1 cellular context compared by ENCODE assay signal in genomic region chr20:5001174-5002076, GRCh38.
TF ChIP-seq lines count a peak whose summit lies in the region.

TSS of gene SLC23A2 (minus strand) at chr20:5001510. CDS start at chr20:4932562, 68,948 bp downstream.

TF ChIP-seq in GM12878, 131 proteins besides CTCF, POLR2A, EP300 and RAD21 (continued from another document):
- TF ChIP-seq MLLT1 (IDR thresholded peaks at IDR 0.05) (0 out of 2 replicates have a peak, but pooled peaks have one; percentile 25), IKZF1 (conservative IDR thresholded peaks at IDR 0.05) (peak; percentile 45; the same call in 1 of the 2 replicates), YY1 (IDR thresholded peaks at IDR 0.05; ENCODE audit: low read depth, low read length) (peak; percentile 93), SUZ12 (IDR thresholded peaks at IDR 0.05; ENCODE audit: unreplicated experiment) (no peak), TCF3 (IDR thresholded peaks at IDR 0.05; ENCODE audit: borderline replicate concordance, insufficient read depth, low read depth, low read length) (0 out of 2 replicates have a peak, but pooled peaks have one; percentile 3), ZBTB33 (IDR thresholded peaks at IDR 0.05) (no peak), JUNB (IDR thresholded peaks at IDR 0.05) (no peak), CREB1 (IDR thresholded peaks at IDR 0.05; ENCODE audit: low read depth) (no peak), CHD2 (IDR thresholded peaks at IDR 0.05; ENCODE audit: borderline replicate concordance, low read depth, low read length) (no peak), ATF3 (IDR thresholded peaks at IDR 0.05; ENCODE audit: borderline replicate concordance, extremely low read depth, low read depth, low read length) (no peak), NKRF (conservative IDR thresholded peaks at IDR 0.05) (0 out of 2 replicates have a peak, but pooled peaks have one; percentile 32), TAF1 (IDR thresholded peaks at IDR 0.05; ENCODE audit: borderline replicate concordance, low read depth, low read length) (peak; percentile 68; the same call in 1 of the 2 replicates), SKIL (IDR thresholded peaks at IDR 0.05; ENCODE audit: low read depth, poor library complexity, severe bottlenecking) (no peak), MTA3 (IDR thresholded peaks at IDR 0.05; ENCODE audit: borderline replicate concordance, low read length) (no peak), CHD1 (IDR thresholded peaks at IDR 0.05; ENCODE audit: low read depth, low read length) (no peak), ZBTB11 (CRISPR knock-in tag; IDR thresholded peaks at IDR 0.05) (no peak), RAD51 (IDR thresholded peaks at IDR 0.05) (no peak), GABPA (IDR thresholded peaks at IDR 0.05; ENCODE audit: low read depth) (no peak), BRCA1 (IDR thresholded peaks at IDR 0.05; ENCODE audit: low read depth, low read length) (no peak), EGR1 (IDR thresholded peaks at IDR 0.05; ENCODE audit: borderline replicate concordance in 1 of 2, low read depth in 2 of 2, low read length in 2 of 2) (peak in 1 of 2 experiments; percentile 91; a peak in 1 of 3 replicates), ZBTB40 (IDR thresholded peaks at IDR 0.05; ENCODE audit: borderline replicate concordance) (no peak), ZNF217 (IDR thresholded peaks at IDR 0.05) (no peak), POLR2AphosphoS5 (IDR thresholded peaks at IDR 0.05; ENCODE audit: low read length) (no peak), HDGF (IDR thresholded peaks at IDR 0.05) (no peak), IKZF2 (IDR thresholded peaks at IDR 0.05) (0 out of 4 replicates have a peak, but pooled peaks of 1 of the 2 experiments have one; percentile 11), ESRRA (IDR thresholded peaks at IDR 0.05; ENCODE audit: low read length) (no peak), SREBF1 (IDR thresholded peaks at IDR 0.05; ENCODE audit: low read length) (no peak), YBX1 (IDR thresholded peaks at IDR 0.05) (no peak), CEBPB (IDR thresholded peaks at IDR 0.05; ENCODE audit: borderline replicate concordance in 1 of 2, low read depth in 2 of 2, low read length in 2 of 2) (no peak), RB1 (IDR thresholded peaks at IDR 0.05; ENCODE audit: borderline replicate concordance) (no peak), EED (IDR thresholded peaks at IDR 0.05; ENCODE audit: low read depth) (no peak), E4F1 (IDR thresholded peaks at IDR 0.05; ENCODE audit: borderline replicate concordance, partially characterized antibody) (no peak), BMI1 (IDR thresholded peaks at IDR 0.05; ENCODE audit: borderline replicate concordance) (no peak), RCOR1 (conservative IDR thresholded peaks at IDR 0.05; ENCODE audit: low read depth, low read length) (no peak), RUNX3 (IDR thresholded peaks at IDR 0.05; ENCODE audit: low read length) (peak; percentile 18; the same call in 1 of the 2 replicates), CHD4 (IDR thresholded peaks at IDR 0.05) (no peak), PML (IDR thresholded peaks at IDR 0.05; ENCODE audit: low read length) (no peak), HDAC6 (IDR thresholded peaks at IDR 0.05; ENCODE audit: unreplicated experiment) (no peak), KDM1A (IDR thresholded peaks at IDR 0.05; ENCODE audit: borderline replicate concordance) (no peak), FOXK2 (IDR thresholded peaks at IDR 0.05) (no peak)
